14 cellular contexts compared by ENCODE assay signal in genomic region chr6:47360388-47360787, GRCh38. TPM values are rescaled to one million over a fixed set of nuclear protein-coding genes. Genes with fewer than 3 reads are reported as not detected.
DNase-seq lines count a peak whose midpoint lies in the region; ATAC-seq, FAIRE-seq and TF ChIP-seq lines count a peak whose summit lies in the region.
"Had no signal": no experiment of that assay in that cellular context is flagged by ENCODE, and none has a peak within 500 bp of the region (broad histone marks: within the 10 kb centered on the region; RNA-seq: fewer than 3 reads in every experiment).

No MANE protein-coding gene starts in this region.

- CTCF ChIA-PET in K562 (lab: Yijun Ruan, JAX; ENCODE audit: low intra/inter-chr PET ratio): no interaction called here

- BruUV-seq in K562 (replicated peaks; lab: Mats Ljungman, UMichigan): no TSS peak

- no peak for TF ChIP-seq CTCF in K562 (IDR thresholded peaks at IDR 0.05 in 2 of 3, conservative IDR thresholded peaks at IDR 0.05 in 1 of 3; ENCODE audit: insufficient read depth in 2 of 3, low read depth in 1 of 3, low read length in 3 of 3)
- TF ChIP-seq CTCF in CD14-positive monocyte (IDR thresholded peaks at IDR 0.05): no peak
- TF ChIP-seq CTCF in tibial nerve (IDR thresholded peaks at IDR 0.05): no peak

- in situ Hi-C loops in K562 (cut with MboI): no loop called here

- H3K4me1 ChIP-seq in K562 (replicated peaks in 1 of 2; ENCODE audit: control insufficient read depth in 2 of 2, insufficient read depth in 2 of 2, low read length in 2 of 2): peaks cover 0 to 17% of the 10 kb centered on the region in 2 experiments; a peak in 3 of 5 replicates
- no peaks in the 10 kb centered on the region for H3K4me1 ChIP-seq in tibial nerve
- H3K4me1 ChIP-seq: psoas muscle had no signal

- H3K4me3 Mint-ChIP-seq in CD14-positive monocyte: no peak overlapping the region

- H3K36me3 ChIP-seq in K562 (ENCODE audit: control insufficient read depth, insufficient read depth, low read length) (no peaks in the 10 kb centered on the region), tibial nerve (no peaks in the 10 kb centered on the region)

- no peaks in the 10 kb centered on the region for H3K36me3 Mint-ChIP-seq in CD14-positive monocyte

- POLR2A ChIA-PET in K562 (lab: Yijun Ruan, JAX): interaction anchor here (1.3 kb wide), 1 partner anchor 11 kb away, joined by 3 read pairs; no protein-coding TSS in a partner anchor

- no peak overlapping the region for H3K4me2 ChIP-seq in K562 (ENCODE audit: insufficient read depth, low read length)
- H3K4me2 ChIP-seq: hepatocyte had no signal

- H3K27me3 ChIP-seq in K562 (ENCODE audit: control insufficient read depth in 2 of 2, insufficient read depth in 2 of 2, low read length in 2 of 2) (no peaks in the 10 kb centered on the region), tibial nerve (no peaks in the 10 kb centered on the region)
- H3K27me3 ChIP-seq: hepatocyte had no signal

- FAIRE-seq in K562 (lab: Jason Lieb, UNC): no peak
- FAIRE-seq: endometrium, RCC 7860 had no signal

- peaks cover 0 to 1% (median 0%) of the 10 kb centered on the region in 3 donors for H3K27me3 Mint-ChIP-seq in CD14-positive monocyte (ENCODE audit: low read depth in 3 of 3)

- no peak for TF ChIP-seq RAD21 in K562 (CRISPR knock-in tag; conservative IDR thresholded peaks at IDR 0.05 in 1 of 2, IDR thresholded peaks at IDR 0.05 in 1 of 2)

- DNase-seq in K562 (ENCODE audit: extremely low read depth in 1 of 4, low spot score in 3 of 4): peak in 1 of 4 experiments; percentile 6
- no peak for DNase-seq in CD14-positive monocyte (ENCODE audit: low spot score)
- DNase-seq in tibial nerve (ENCODE audit: low spot score in 2 of 2): no peak
- DNase-seq in activated gamma-delta T cell (lab: John Stamatoyannopoulos, UW): no peak
- DNase-seq: NCI-H187, psoas muscle, trophoblast cell had no signal

- H3K27ac Mint-ChIP-seq in CD14-positive monocyte: no peak overlapping the region

- H3K9me3 ChIP-seq in K562 (replicated peaks; ENCODE audit: control insufficient read depth, insufficient read depth, low read depth, low read length) (no peaks in the 10 kb centered on the region), tibial nerve (no peaks in the 10 kb centered on the region)
- H3K9me3 ChIP-seq: psoas muscle had no signal

- no peaks in the 10 kb centered on the region for H3K9me3 Mint-ChIP-seq in CD14-positive monocyte

- no peak overlapping the region for H3K9ac ChIP-seq in K562 (ENCODE audit: insufficient read depth in 1 of 2, low read depth in 2 of 2, low read length in 2 of 2)

- H3K4me3 ChIP-seq in K562: no peak overlapping the region
- no peak overlapping the region for H3K4me3 ChIP-seq in tibial nerve
- H3K4me3 ChIP-seq: hepatocyte, psoas muscle had no signal

- 0 out of 2 replicates have a peak overlapping the region, but pooled peaks have one; percentile 9 for H2AFZ ChIP-seq in K562 (ENCODE audit: low read depth, low read length)
- H2AFZ ChIP-seq: hepatocyte had no signal

- H3K4me1 Mint-ChIP-seq in CD14-positive monocyte: peaks cover 36% of the 10 kb centered on the region

- intact Hi-C loops in K562 (cut with micrococcal nuclease): no loop called here
- intact Hi-C loops in CD14-positive monocyte (cut with micrococcal nuclease): no loop called here

- H3K9me1 ChIP-seq in K562 (ENCODE audit: control insufficient read depth, insufficient read depth, low read length): no peaks in the 10 kb centered on the region

- H3K27ac ChIP-seq in K562 (ENCODE audit: extremely low read depth, low read depth, low read length) (no peak overlapping the region), tibial nerve (no peak overlapping the region)
- H3K27ac ChIP-seq: hepatocyte, psoas muscle had no signal

- no peaks in the 10 kb centered on the region for H4K20me1 ChIP-seq in K562 (replicated peaks; ENCODE audit: control insufficient read depth, insufficient read depth, low read length)

- no peak for TF ChIP-seq POLR2A in K562 (conservative IDR thresholded peaks at IDR 0.05)
- TF ChIP-seq POLR2A in tibial nerve (IDR thresholded peaks at IDR 0.05): no peak

- TF ChIP-seq EP300 in K562 (IDR thresholded peaks at IDR 0.05; ENCODE audit: low read length) (no peak), tibial nerve (IDR thresholded peaks at IDR 0.05) (no peak)

- ATAC-seq in GM19025 (IDR thresholded peaks at IDR 0.05; ENCODE audit: low read depth, unreplicated experiment) (peak; percentile 41), HG02610 (IDR thresholded peaks at IDR 0.05; ENCODE audit: unreplicated experiment) (peak; percentile 46), HG03469 (IDR thresholded peaks at IDR 0.05; ENCODE audit: unreplicated experiment) (peak; percentile 38), K562 (peak; percentile 30), GM19455 (IDR thresholded peaks at IDR 0.05; ENCODE audit: unreplicated experiment) (no peak)
- ATAC-seq: psoas muscle had no signal

- H3K79me2 ChIP-seq in K562 (ENCODE audit: control insufficient read depth, insufficient read depth, low read length): no peaks in the 10 kb centered on the region
- H3K79me2 ChIP-seq: hepatocyte had no signal

TF ChIP-seq in K562, 482 proteins besides CTCF, POLR2A, EP300 and RAD21 (continues in another document):
- TF ChIP-seq E2F1 (CRISPR knock-in tag; IDR thresholded peaks at IDR 0.05): no peak
- TF ChIP-seq SPI1 (IDR thresholded peaks at IDR 0.05; ENCODE audit: borderline replicate concordance, low read depth, low read length): peak; percentile 76
- no peak for TF ChIP-seq MAFG (tag; conservative IDR thresholded peaks at IDR 0.05)
- TF ChIP-seq XRCC4 (IDR thresholded peaks at IDR 0.05; ENCODE audit: extremely low read depth, insufficient read depth, insufficient read length): no peak
- TF ChIP-seq HBP1 (CRISPR knock-in tag; IDR thresholded peaks at IDR 0.05): no peak
- TF ChIP-seq CHD1 (IDR thresholded peaks at IDR 0.05; ENCODE audit: low read length): no peak
- no peak for TF ChIP-seq HDAC3 (IDR thresholded peaks at IDR 0.05; ENCODE audit: borderline replicate concordance, partially characterized antibody)
- no peak for TF ChIP-seq FOXO4 (CRISPR knock-in tag; IDR thresholded peaks at IDR 0.05)
- no peak for TF ChIP-seq RFX7 (CRISPR knock-in tag; IDR thresholded peaks at IDR 0.05)
- TF ChIP-seq SRF (CRISPR knock-in tag; IDR thresholded peaks at IDR 0.05): no peak
- TF ChIP-seq FOXK2 (conservative IDR thresholded peaks at IDR 0.05 in 1 of 2, IDR thresholded peaks at IDR 0.05 in 1 of 2; ENCODE audit: low read depth in 2 of 2): no peak
- TF ChIP-seq KLF16 (IDR thresholded peaks at IDR 0.05): peak; percentile 55; the same call in 1 of the 2 replicates

RNA-seq across cellular contexts. Expression of gene TNFRSF21, which starts 50.7 kb away (rescaled TPM):
- 2.4 and 4.7 TPM in 2 replicates for total RNA-seq in K562 (2011; cell fraction: chromatin; rRNA removed; ENCODE audit: low replicate concordance)
- 3.3 and 3.5 TPM in 2 replicates for total RNA-seq in K562 (2011; cell fraction: nucleolus; rRNA removed)
- total RNA-seq in K562 (2011; cell fraction: nucleoplasm; rRNA removed): 4.5 and 7.1 TPM in 2 replicates
- total RNA-seq in K562 (2014; rRNA removed): 2.2 and 3.0 TPM in 2 replicates
- total RNA-seq in K562 (2014; rRNA removed; fragmentation: Illumina TruSeq; extraction: Trizol): 2.7 and 3.2 TPM in 2 replicates
- 2.9 and 3.0 TPM in 2 replicates for total RNA-seq in K562 (2015; rRNA removed; fragmentation: Illumina TruSeq; extraction: Trizol)
- total RNA-seq in K562 (2021): 5.5 and 5.7 TPM in 2 replicates
- polyA plus RNA-seq in K562 (2011; rRNA removed): 1.3 and 2.2 TPM in 2 replicates
- polyA plus RNA-seq in K562 (2011; cell fraction: cytosol; rRNA removed): 1.5 and 2.8 TPM in 2 replicates
- 0.70 and 2.1 TPM in 2 replicates for polyA plus RNA-seq in K562 (2011; cell fraction: nucleus; rRNA removed)
- 2.4 and 3.2 TPM in 2 replicates for polyA plus RNA-seq in K562 (2012)
- polyA plus RNA-seq in K562 (2014; fragmentation: Illumina TruSeq; extraction: Trizol): 3.9 and 4.8 TPM in 2 replicates
- polyA plus RNA-seq in K562 (2014; fragmentation: Nextera tagmentation; extraction: Ambion mirVana): under 1 TPM; 0.63 to 0.67 TPM
- 1.4 and 2.0 TPM in 2 replicates for polyA plus RNA-seq in K562 (2014; rRNA removed)
- 6.3 and 10.1 TPM in 2 replicates for polyA minus RNA-seq in K562 (2011; rRNA and poly(A)+ RNA removed)
- 3.0 and 6.8 TPM in 2 replicates for polyA minus RNA-seq in K562 (2011; cell fraction: cytosol; rRNA and poly(A)+ RNA removed)
- 2.4 and 3.5 TPM in 2 replicates for polyA minus RNA-seq in K562 (2011; cell fraction: nucleus; rRNA and poly(A)+ RNA removed)
- polyA plus RNA-seq in CD14-positive monocyte: under 1 TPM; 0.58 to 0.86 TPM
- 1 to 10 TPM; 5.7 to 8.0 (median 7.6) TPM for total RNA-seq in tibial nerve
